In genomic region chr2:74552914-74553811, GRCh38 we compare ENCODE assay signal across 1 cellular context.
TF ChIP-seq lines count a peak whose summit lies in the region.

No MANE protein-coding gene starts in this region.

TF ChIP-seq in SK-N-SH treated with all-trans-retinoic acid at 6 μM for 48 hours, 23 proteins besides CTCF, POLR2A, EP300 and RAD21 (continued from another document):
- no peak for TF ChIP-seq POU6F1 (CRISPR knock-in tag; IDR thresholded peaks at IDR 0.05; ENCODE audit: borderline replicate concordance, low read depth)
- TF ChIP-seq CREB5 (CRISPR knock-in tag; IDR thresholded peaks at IDR 0.05; ENCODE audit: low read depth), result no peak
